In the genomic region with DNA sequence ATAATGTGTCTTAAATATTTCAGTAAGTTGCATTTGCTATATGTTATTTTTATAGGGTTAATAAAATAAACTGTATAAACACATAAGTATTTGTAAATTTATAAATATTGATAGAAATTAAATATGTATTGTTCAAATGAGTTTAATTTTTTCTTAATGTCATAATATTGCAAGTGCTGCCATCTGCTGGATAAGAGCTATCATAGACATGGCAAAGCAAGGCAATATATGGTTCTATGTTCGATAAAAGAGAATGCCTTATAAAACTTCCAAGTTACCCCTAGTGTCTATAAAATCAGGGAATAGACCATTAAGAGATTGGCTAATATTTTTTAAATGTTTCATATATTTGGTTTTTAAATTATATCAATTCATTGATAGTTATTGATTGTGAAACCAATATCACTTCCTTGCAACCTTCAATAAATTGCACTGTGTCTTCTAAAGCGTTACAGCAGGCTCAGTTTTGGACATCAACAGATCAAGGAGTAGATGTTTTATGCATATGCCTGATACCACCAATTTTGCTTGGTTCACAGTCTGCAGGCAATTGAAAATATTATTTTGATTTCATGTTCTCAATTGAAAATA, we compare ENCODE assay signal across 8 cellular contexts. TPM values are rescaled to one million over a fixed set of nuclear protein-coding genes. Genes with fewer than 3 reads are reported as not detected.
DNase-seq lines count a peak whose midpoint lies in the region; ATAC-seq and TF ChIP-seq lines count a peak whose summit lies in the region.

No MANE protein-coding gene starts in this region.

- no peaks in the 10 kb centered on the region for H3K4me1 Mint-ChIP-seq in glutamatergic neuron (ENCODE audit: low read depth, unreplicated experiment)

- TF ChIP-seq CTCF in glutamatergic neuron (IDR thresholded peaks at IDR 0.05; ENCODE audit: partially characterized antibody, unreplicated experiment) (peak; percentile 82), vagina (IDR thresholded peaks at IDR 0.05) (peak in 1 of 3 experiments; percentile 20)

- peak; percentile 42 for DNase-seq in DMS 273 (lab: John Stamatoyannopoulos, UW; ENCODE audit: unreplicated experiment)
- DNase-seq in DMS 273 treated with DMSO at 0.1 percent for 48 hours (lab: John Stamatoyannopoulos, UW), result no peak
- DNase-seq in SHP77 treated with DMSO at 0.1 percent for 48 hours (lab: John Stamatoyannopoulos, UW), result peak; percentile 33
- no peak for DNase-seq in glutamatergic neuron
- no peak for DNase-seq in vagina (ENCODE audit: extremely low spot score in 2 of 2)
- no peak for DNase-seq in NCI-H446 treated with DMSO at 0.1 percent for 48 hours (lab: John Stamatoyannopoulos, UW)

- no peak overlapping the region for H3K4me3 Mint-ChIP-seq in glutamatergic neuron (ENCODE audit: unreplicated experiment)

- no peaks in the 10 kb centered on the region for H3K36me3 ChIP-seq in vagina

- H3K27ac ChIP-seq in vagina, result no peak overlapping the region

- H3K4me3 ChIP-seq in vagina, result no peak overlapping the region

- no peaks in the 10 kb centered on the region for H3K4me1 ChIP-seq in vagina

- no peak overlapping the region for H3K27ac Mint-ChIP-seq in glutamatergic neuron (ENCODE audit: unreplicated experiment)

- no peaks in the 10 kb centered on the region for H3K9me3 ChIP-seq in vagina

- H3K36me3 Mint-ChIP-seq in glutamatergic neuron (ENCODE audit: unreplicated experiment), result no peaks in the 10 kb centered on the region

- H3K27me3 ChIP-seq in vagina, result no peaks in the 10 kb centered on the region

- no peaks in the 10 kb centered on the region for H3K9me3 Mint-ChIP-seq in glutamatergic neuron (ENCODE audit: unreplicated experiment)

- intact Hi-C loops in vagina (cut with DNase I), result loop anchor here (10.0 kb wide), 1 partner anchor 933 kb away; no protein-coding TSS in a partner anchor

- H3K27me3 Mint-ChIP-seq in glutamatergic neuron (ENCODE audit: unreplicated experiment), result no peaks in the 10 kb centered on the region

- ATAC-seq in HG02678 (IDR thresholded peaks at IDR 0.05; ENCODE audit: unreplicated experiment) (peak; percentile 51), HG03521 (IDR thresholded peaks at IDR 0.05; ENCODE audit: unreplicated experiment) (no peak)

- TF ChIP-seq POLR2A in vagina (IDR thresholded peaks at IDR 0.05), result no peak

RNA-seq across cellular contexts. Expression of a gene that starts 29.0 kb away (rescaled TPM):
- total RNA-seq in glutamatergic neuron (ENCODE audit: unreplicated experiment), result 0.10 TPM
- total RNA-seq in vagina, result 0.74 TPM

Comparison
In these comparisons a context has a peak if more than half of its experiments do, and no peak if none do; other contexts are left out.
1. DNase-seq: peak in DMS 273 (single experiment) and SHP77 treated with DMSO at 0.1 percent for 48 hours (single experiment); none in DMS 273 treated with DMSO at 0.1 percent for 48 hours (single experiment), glutamatergic neuron (single experiment), vagina (0 of 2) and NCI-H446 treated with DMSO at 0.1 percent for 48 hours (single experiment).